ENCODE assay signal across 20 cellular contexts in the genomic region with DNA sequence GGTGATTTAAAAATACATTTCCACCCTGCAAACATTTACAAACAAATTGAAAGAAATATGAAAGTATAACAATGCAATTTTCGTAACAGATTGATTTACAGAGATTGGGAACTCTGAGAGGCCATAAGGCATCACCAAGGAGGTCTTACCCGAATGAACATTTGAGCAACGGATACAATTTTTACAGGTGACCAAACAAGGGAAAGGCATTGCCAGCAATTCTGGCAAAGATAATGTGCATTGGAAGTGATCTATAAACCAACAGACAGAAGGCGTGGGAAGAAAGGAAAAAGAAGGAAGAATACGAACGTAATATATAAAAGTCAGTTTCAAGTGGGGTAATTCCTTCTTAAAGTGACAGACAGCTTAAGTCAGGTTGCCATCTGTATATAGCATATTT.
"Had no signal": no experiment of that assay in that cellular context is flagged by ENCODE, and none has a peak within 500 bp of the region (broad histone marks: within the 10 kb centered on the region; RNA-seq: fewer than 3 reads in every experiment).

No MANE protein-coding gene starts in this region.

- DNase-seq: natural killer cell; occipital lobe; ovary; posterior cingulate gyrus; psoas muscle; right cardiac atrium; right lobe of liver; sigmoid colon; small intestine; stimulated activated CD4-positive, alpha-beta T cell treated with anti-CD3 and anti-CD28 coated beads, Interleukin-15, amount 100 ng/mL, for 24 hours; stimulated activated CD4-positive, alpha-beta T cell treated with anti-CD3 and anti-CD28 coated beads, Interleukin-2, amount 100 ng/mL, for 24 hours; stimulated activated CD4-positive, alpha-beta T cell treated with anti-CD3 and anti-CD28 coated beads, Interleukin-2, amount 100 ng/mL, for 48 hours; stimulated activated CD4-positive, alpha-beta T cell treated with anti-CD3 and anti-CD28 coated beads, Interleukin-4, amount 100 ng/mL, for 24 hours; stimulated activated naive B cell treated with anti-CD40 and anti-IgM and Interleukin-4, amounts not matched to agents 10 μg/mL and 1 μg/mL and 100 μg/mL, for 72 hours; stimulated activated naive CD8-positive, alpha-beta T cell treated with anti-CD3 and anti-CD28 coated beads, Interleukin-15, amount 100 ng/mL, for 72 hours; stimulated activated naive CD8-positive, alpha-beta T cell treated with anti-CD3 and anti-CD28 coated beads, Interleukin-15, Interleukin-2, amounts not matched to agents 100 U/mL and 50 U/mL, for 24 hours; substantia nigra; testis; tibial artery; transverse colon had no signal
